Comparison of ENCODE assay signal across 1 cellular context in genomic region chr18:48663931-48664847, GRCh38.
TF ChIP-seq lines count a peak whose summit lies in the region.

No MANE protein-coding gene starts in this region.

TF ChIP-seq in GM12878, 131 proteins besides CTCF, POLR2A, EP300 and RAD21 (continued from another document):
- no peak for TF ChIP-seq ATF3 (IDR thresholded peaks at IDR 0.05; ENCODE audit: borderline replicate concordance, extremely low read depth, low read depth, low read length)
